24 cellular contexts compared by ENCODE assay signal in the genomic region with DNA sequence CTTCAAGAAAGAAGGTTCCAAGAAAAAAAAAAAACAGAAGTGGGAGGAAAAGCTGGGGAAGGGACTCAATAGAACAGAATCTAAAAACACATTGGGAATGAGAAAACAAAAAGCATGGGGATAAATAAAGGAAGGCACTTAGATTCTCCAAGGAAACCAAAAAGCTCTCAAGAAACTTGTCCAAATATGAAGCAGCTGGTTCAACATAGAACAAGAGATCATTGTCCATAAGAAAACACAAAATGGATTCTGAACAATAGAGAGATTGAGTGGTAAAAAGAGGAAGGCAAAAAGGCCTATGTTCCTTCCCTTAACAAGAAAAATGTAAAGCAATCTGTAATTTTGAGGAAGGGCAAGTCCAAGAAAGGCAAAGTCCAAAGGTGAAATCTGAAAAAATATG. TPM values are rescaled to one million over a fixed set of nuclear protein-coding genes. Genes with fewer than 3 reads are reported as not detected.
"Had no signal": no experiment of that assay in that cellular context is flagged by ENCODE, and none has a peak within 500 bp of the region (broad histone marks: within the 10 kb centered on the region; RNA-seq: fewer than 3 reads in every experiment).

No MANE protein-coding gene starts in this region.

- H3K27ac ChIP-seq: SK-N-MC, VCaP had no signal

- H3K36me3 Mint-ChIP-seq: activated CD4-positive, alpha-beta memory T cell treated with anti-CD3 and anti-CD28 coated beads for 36 hours; activated naive CD4-positive, alpha-beta T cell treated with anti-CD3 and anti-CD28 coated beads, Interleukin-2, amount 10 ng/mL, durations not matched to agents 7 days and 5 days; activated naive CD8-positive, alpha-beta T cell treated with anti-CD3 and anti-CD28 coated beads, Interleukin-2, amount 10 ng/mL, durations not matched to agents 7 days and 5 days had no signal

- H3K4me1 Mint-ChIP-seq: activated CD4-positive, alpha-beta T cell treated with anti-CD3 and anti-CD28 coated beads, Interleukin-2, amount 10 ng/mL, durations not matched to agents 7 days and 5 days; activated naive CD4-positive, alpha-beta T cell treated with anti-CD3 and anti-CD28 coated beads, Interleukin-2, amount 10 ng/mL, durations not matched to agents 7 days and 5 days; activated naive CD8-positive, alpha-beta T cell treated with anti-CD3 and anti-CD28 coated beads, Interleukin-2, amount 10 ng/mL, durations not matched to agents 7 days and 5 days had no signal

- H3K27ac Mint-ChIP-seq: activated CD4-positive, alpha-beta memory T cell treated with anti-CD3 and anti-CD28 coated beads for 36 hours; activated CD4-positive, alpha-beta T cell treated with anti-CD3 and anti-CD28 coated beads, Interleukin-2, amount 10 ng/mL, durations not matched to agents 7 days and 5 days; activated naive CD4-positive, alpha-beta T cell treated with anti-CD3 and anti-CD28 coated beads, Interleukin-2, amount 10 ng/mL, durations not matched to agents 7 days and 5 days; activated naive CD8-positive, alpha-beta T cell treated with anti-CD3 and anti-CD28 coated beads, Interleukin-2, amount 10 ng/mL, durations not matched to agents 7 days and 5 days; activated T-cell treated with anti-CD3 and anti-CD28 coated beads, Interleukin-2, amount 50 U/mL, for 72 hours; activated T-helper 2 cell treated with anti-CD3 and anti-CD28 coated beads, Interferon-gamma antibody, Interleukin-2, Interleukin-4, amounts not matched to agents 10 μg/mL and 5 μg/mL and 100 μg/mL, durations not matched to agents 14 hours and 24 hours and 36 hours had no signal

- H3K4me3 ChIP-seq: SK-N-MC had no signal

- DNase-seq: activated CD4-positive, alpha-beta memory T cell treated with anti-CD3 and anti-CD28 coated beads for 36 hours; activated CD4-positive, alpha-beta T cell treated with anti-CD3 and anti-CD28 coated beads, Interleukin-2, amount 10 ng/mL, durations not matched to agents 7 days and 5 days; activated CD4-positive, CD25-positive, alpha-beta regulatory T cell; activated CD8-positive, alpha-beta memory T cell treated with anti-CD3 and anti-CD28 coated beads for 24 hours; activated gamma-delta T cell treated with Interleukin-2 at 50 U/mL for 16 hours; activated naive CD4-positive, alpha-beta T cell treated with anti-CD3 and anti-CD28 coated beads, Interleukin-2, amount 10 ng/mL, durations not matched to agents 7 days and 5 days; activated naive CD8-positive, alpha-beta T cell treated with anti-CD3 and anti-CD28 coated beads, Interleukin-2, amount 10 ng/mL, durations not matched to agents 7 days and 5 days; activated T-cell treated with anti-CD3 and anti-CD28 coated beads, Interleukin-2, amount 50 U/mL, for 72 hours; aorta; central memory CD4-positive, alpha-beta T cell; KBM-7; NCI-H1048; NCI-H1417; NCI-H1930; NCI-H510A treated with DMSO at 0.1 percent for 48 hours; NCI-H69; NK-92 treated with Interleukin-12 subunit alpha and Interleukin-12 subunit beta, amount 100 ng/mL, for 24 hours; SIG-M5; T-helper 1 cell had no signal

- H3K4me3 Mint-ChIP-seq: activated CD4-positive, alpha-beta memory T cell treated with anti-CD3 and anti-CD28 coated beads for 36 hours; activated CD4-positive, alpha-beta T cell treated with anti-CD3 and anti-CD28 coated beads, Interleukin-2, amount 10 ng/mL, durations not matched to agents 7 days and 5 days; activated naive CD4-positive, alpha-beta T cell treated with anti-CD3 and anti-CD28 coated beads, Interleukin-2, amount 10 ng/mL, durations not matched to agents 7 days and 5 days; activated naive CD8-positive, alpha-beta T cell treated with anti-CD3 and anti-CD28 coated beads, Interleukin-2, amount 10 ng/mL, durations not matched to agents 7 days and 5 days; activated T-cell treated with anti-CD3 and anti-CD28 coated beads, Interleukin-2, amount 50 U/mL, for 72 hours had no signal

- ATAC-seq: activated T-cell treated with anti-CD3 and anti-CD28 coated beads, Interleukin-2, amount 50 U/mL, for 72 hours had no signal

- H3K9me3 Mint-ChIP-seq: activated CD4-positive, alpha-beta memory T cell treated with anti-CD3 and anti-CD28 coated beads for 36 hours; activated CD4-positive, alpha-beta T cell treated with anti-CD3 and anti-CD28 coated beads, Interleukin-2, amount 10 ng/mL, durations not matched to agents 7 days and 5 days; activated naive CD4-positive, alpha-beta T cell treated with anti-CD3 and anti-CD28 coated beads, Interleukin-2, amount 10 ng/mL, durations not matched to agents 7 days and 5 days; activated naive CD8-positive, alpha-beta T cell treated with anti-CD3 and anti-CD28 coated beads, Interleukin-2, amount 10 ng/mL, durations not matched to agents 7 days and 5 days; activated T-helper 2 cell treated with anti-CD3 and anti-CD28 coated beads, Interferon-gamma antibody, Interleukin-2, Interleukin-4, amounts not matched to agents 10 μg/mL and 5 μg/mL and 100 μg/mL, durations not matched to agents 14 hours and 24 hours and 36 hours had no signal

- H3K27me3 Mint-ChIP-seq: activated naive CD4-positive, alpha-beta T cell treated with anti-CD3 and anti-CD28 coated beads, Interleukin-2, amount 10 ng/mL, durations not matched to agents 7 days and 5 days had no signal

RNA-seq across cellular contexts. Expression of a gene that starts 32.9 kb away (rescaled TPM):
- total RNA-seq: activated CD4-positive, alpha-beta memory T cell treated with anti-CD3 and anti-CD28 coated beads for 36 hours; activated CD4-positive, alpha-beta T cell treated with anti-CD3 and anti-CD28 coated beads, Interleukin-2, amount 10 ng/mL, durations not matched to agents 7 days and 5 days; activated naive CD8-positive, alpha-beta T cell treated with anti-CD3 and anti-CD28 coated beads, Interleukin-2, amount 10 ng/mL, durations not matched to agents 7 days and 5 days; activated T-helper 2 cell treated with anti-CD3 and anti-CD28 coated beads, Interferon-gamma antibody, Interleukin-2, Interleukin-4, amounts not matched to agents 10 μg/mL and 5 μg/mL and 100 μg/mL, durations not matched to agents 14 hours and 24 hours and 36 hours; bronchial epithelial cell; T-helper 2 cell treated with Interferon-gamma antibody and Interleukin-4, amounts not matched to agents 100 ng/mL and 5 ng/mL, for 36 hours had no signal
- polyA plus RNA-seq: aorta had no signal
